Comparison of ENCODE assay signal across 1 cellular context in the genomic region with DNA sequence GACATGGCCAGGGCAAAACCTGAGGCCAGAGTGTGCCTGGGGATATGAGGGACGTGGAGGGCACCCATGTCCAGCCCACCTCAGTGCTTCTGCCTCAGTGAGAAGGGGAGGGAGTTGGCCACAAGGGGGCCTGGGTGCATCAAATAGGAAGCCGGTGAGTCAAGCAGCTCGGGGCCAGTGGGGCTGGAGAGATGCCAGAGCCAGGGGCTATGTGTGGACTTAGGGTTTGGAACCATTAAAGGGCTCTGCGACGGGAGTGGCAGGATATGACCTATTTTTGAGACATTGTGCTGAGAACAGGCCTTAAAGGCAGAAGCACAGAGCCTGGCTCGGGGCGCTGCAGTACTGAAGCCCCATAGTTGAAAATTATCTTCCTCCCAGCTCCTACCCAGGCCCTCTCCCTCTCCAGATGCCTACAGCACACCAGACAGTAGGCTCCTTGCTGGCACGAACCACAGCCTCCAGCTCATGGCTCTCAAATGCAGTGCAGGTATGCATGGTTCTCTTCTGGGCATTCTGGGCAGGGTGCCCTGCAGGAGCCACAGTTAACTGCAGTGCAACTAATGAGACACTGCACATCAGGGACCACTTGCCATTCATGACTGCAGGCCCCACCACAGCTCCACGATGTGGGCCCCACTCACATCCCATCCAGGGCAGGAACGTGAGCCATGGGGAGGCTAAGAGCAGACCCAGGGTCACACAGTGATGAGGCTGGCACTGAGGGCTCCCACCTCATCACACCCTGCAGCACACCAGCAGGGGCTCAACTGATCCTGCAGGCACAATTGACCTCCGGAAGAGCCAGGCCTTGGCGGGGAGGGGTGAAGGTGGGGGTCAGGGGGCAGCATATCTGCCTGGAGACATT.
TF ChIP-seq lines count a peak whose summit lies in the region.

No MANE protein-coding gene starts in this region.

TF ChIP-seq in H1, 55 proteins besides CTCF, POLR2A, EP300 and RAD21:
- no peak for TF ChIP-seq RNF2 (IDR thresholded peaks at IDR 0.05; ENCODE audit: borderline replicate concordance, low read depth, low read length, missing control alignments, poor library complexity, severe bottlenecking)
- TF ChIP-seq SIN3A (conservative IDR thresholded peaks at IDR 0.05 in 1 of 2, IDR thresholded peaks at IDR 0.05 in 1 of 2; ENCODE audit: low read depth in 1 of 2, low read length in 2 of 2) = 0 out of 4 replicates have a peak, but pooled peaks of 1 of the 2 experiments have one; percentile 37
